In the genomic region with DNA sequence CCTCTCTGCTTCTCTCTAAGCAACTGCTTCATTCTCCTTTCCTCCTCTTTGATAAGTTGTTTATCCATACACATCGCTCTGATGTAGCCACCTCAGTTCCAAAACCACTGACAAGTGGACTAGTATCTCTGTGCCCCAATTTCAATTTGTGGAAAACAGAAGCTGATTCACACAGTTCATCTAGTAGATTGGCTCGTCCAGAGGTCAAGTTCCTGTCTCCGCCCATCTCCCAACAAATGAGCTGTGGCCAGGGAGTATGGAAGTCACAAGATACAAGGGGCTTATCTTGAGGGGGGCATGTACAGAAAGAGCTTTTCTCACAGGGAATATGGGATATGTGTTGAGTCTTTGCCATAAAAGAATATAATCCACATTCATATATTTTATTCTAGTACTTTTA, we compare ENCODE assay signal across 21 cellular contexts. TPM values are rescaled to one million over a fixed set of nuclear protein-coding genes. Genes with fewer than 3 reads are reported as not detected.
DNase-seq lines count a peak whose midpoint lies in the region; ATAC-seq, FAIRE-seq and TF ChIP-seq lines count a peak whose summit lies in the region.
"Had no signal": no experiment of that assay in that cellular context is flagged by ENCODE, and none has a peak within 500 bp of the region (broad histone marks: within the 10 kb centered on the region; RNA-seq: fewer than 3 reads in every experiment).

No MANE protein-coding gene starts in this region.

- H3K27ac Mint-ChIP-seq in T-helper 17 cell: peak overlapping the region; percentile 29
- H3K27ac Mint-ChIP-seq in CD8-positive, alpha-beta memory T cell: no peak overlapping the region
- H3K27ac Mint-ChIP-seq: CD14-positive monocyte; CD4-positive, alpha-beta memory T cell; CD4-positive, CD25-positive, alpha-beta regulatory T cell had no signal

- no peak for TF ChIP-seq EP300 in HepG2 (IDR thresholded peaks at IDR 0.05; ENCODE audit: low read depth in 2 of 2, low read length in 2 of 2)
- no peak for TF ChIP-seq EP300 in HepG2 (CRISPR knock-in tag; IDR thresholded peaks at IDR 0.05; ENCODE audit: borderline replicate concordance)

- no peak overlapping the region for H3K4me3 Mint-ChIP-seq in T-helper 17 cell
- no peak overlapping the region for H3K4me3 Mint-ChIP-seq in CD8-positive, alpha-beta memory T cell
- H3K4me3 Mint-ChIP-seq: CD14-positive monocyte; CD4-positive, alpha-beta memory T cell; CD4-positive, CD25-positive, alpha-beta regulatory T cell had no signal

- H3K27me3 Mint-ChIP-seq in T-helper 17 cell: no peaks in the 10 kb centered on the region
- peaks cover 0 to 4% of the 10 kb centered on the region in 2 donors for H3K27me3 Mint-ChIP-seq in CD8-positive, alpha-beta memory T cell
- H3K27me3 Mint-ChIP-seq: CD4-positive, alpha-beta memory T cell had no signal

- TF ChIP-seq POLR2A in HepG2 (IDR thresholded peaks at IDR 0.05; ENCODE audit: insufficient read depth in 1 of 2, low read depth in 2 of 2, low read length in 2 of 2) (no peak), right lobe of liver (IDR thresholded peaks at IDR 0.05) (no peak)

- POLR2A ChIA-PET in HepG2 (lab: Yijun Ruan, JAX): interaction anchor here (0.9 kb wide), 1 partner anchor 146 kb away, joined by 3 read pairs; no protein-coding TSS in a partner anchor
- POLR2A ChIA-PET in CD8-positive, alpha-beta memory T cell (lab: Charles Lee): no interaction called here

- intact Hi-C loops in HepG2 (cut with micrococcal nuclease; ENCODE audit: unreplicated experiment) (no loop called here), right lobe of liver (cut with DNase I) (no loop called here)

- WGBS in HepG2 (ENCODE audit: low lambda C conversion rate): 25% methylated on average over 3 of the region's 3 CpGs
- WGBS in right lobe of liver (ENCODE audit: insufficient coverage, low coverage, low lambda C conversion rate, missing lambda C conversion rate): 78% methylated on average over 3 of the region's 3 CpGs

- no peak overlapping the region for H3K9ac ChIP-seq in HepG2 (ENCODE audit: insufficient read depth, low read depth, low read length)
- H3K9ac ChIP-seq: BLaER1 had no signal

- BruUV-seq in HepG2 (replicated peaks; lab: Mats Ljungman, UMichigan): no TSS peak

- in situ Hi-C loops in HepG2 (cut with HindIII; ENCODE audit: extremely low pct_ligation_motif_present, low pct_unique_long_range_greater_than_20kb): no loop called here

- peak overlapping the region; percentile 38 for H3K4me2 ChIP-seq in HepG2 (ENCODE audit: low read depth, low read length)
- H3K4me2 ChIP-seq: BLaER1 had no signal

- H3K9me3 Mint-ChIP-seq in CD8-positive, alpha-beta memory T cell: no peaks in the 10 kb centered on the region

- DNase-seq in HepG2 (ENCODE audit: low spot score) (peak; percentile 35), right lobe of liver (no peak), T-helper 17 cell (no peak), middle frontal gyrus (ENCODE audit: extremely low spot score, low spot score) (no peak)
- DNase-seq in CD8-positive, alpha-beta memory T cell: no peak
- DNase-seq: 8988T; ACHN; BE2C; C1 segment of cervical spinal cord; Caco-2; Calu3; CD4-positive, alpha-beta memory T cell; CD4-positive, CD25-positive, alpha-beta regulatory T cell; DMS79 treated with DMSO at 0.1 percent for 48 hours; GF-D8 had no signal

- TF ChIP-seq CTCF in HepG2 (CRISPR knock-in tag; IDR thresholded peaks at IDR 0.05): no peak
- no peak for TF ChIP-seq CTCF in right lobe of liver (IDR thresholded peaks at IDR 0.05)

- peaks cover 2% of the 10 kb centered on the region for H3K36me3 Mint-ChIP-seq in T-helper 17 cell (ENCODE audit: low read depth)
- peaks cover 0 to 5% (median 0%) of the 10 kb centered on the region in 3 donors for H3K36me3 Mint-ChIP-seq in CD8-positive, alpha-beta memory T cell
- H3K36me3 Mint-ChIP-seq: CD14-positive monocyte; CD4-positive, alpha-beta memory T cell; CD4-positive, CD25-positive, alpha-beta regulatory T cell had no signal

- CTCF ChIA-PET in HepG2 (lab: Yijun Ruan, JAX; ENCODE audit: low intra/inter-chr PET ratio, low total read pairs): no interaction called here
- CTCF ChIA-PET in CD8-positive, alpha-beta memory T cell (lab: Charles Lee): no interaction called here

- no peaks in the 10 kb centered on the region for H3K4me1 Mint-ChIP-seq in T-helper 17 cell
- H3K4me1 Mint-ChIP-seq in CD8-positive, alpha-beta memory T cell: no peaks in the 10 kb centered on the region
- H3K4me1 Mint-ChIP-seq: CD4-positive, alpha-beta memory T cell; CD4-positive, CD25-positive, alpha-beta regulatory T cell had no signal

- no peak for FAIRE-seq in HepG2 (lab: Jason Lieb, UNC)
- FAIRE-seq: A204.1, D721Med, G401.6, GM12891 had no signal

- no peak for TF ChIP-seq RAD21 in HepG2 (CRISPR knock-in tag; IDR thresholded peaks at IDR 0.05)

- H2AFZ ChIP-seq in HepG2 (ENCODE audit: low read length): no peak overlapping the region

- H3K27me3 ChIP-seq in HepG2 (ENCODE audit: control insufficient read depth in 1 of 2, insufficient read depth in 2 of 2, low read length in 2 of 2) (no peaks in the 10 kb centered on the region), right lobe of liver (no peaks in the 10 kb centered on the region)
- H3K27me3 ChIP-seq in CD8-positive, alpha-beta memory T cell (ENCODE audit: insufficient read depth, low read length, poor library complexity, severe bottlenecking): no peaks in the 10 kb centered on the region
- H3K27me3 ChIP-seq: BE2C, BLaER1 had no signal

- no peaks in the 10 kb centered on the region for H3K36me3 ChIP-seq in HepG2 (replicated peaks in 1 of 2; ENCODE audit: control insufficient read depth in 1 of 2, insufficient read depth in 2 of 2, low read length in 2 of 2)
- no peaks in the 10 kb centered on the region for H3K36me3 ChIP-seq in right lobe of liver
- no peaks in the 10 kb centered on the region for H3K36me3 ChIP-seq in CD8-positive, alpha-beta memory T cell (ENCODE audit: insufficient read depth, low read length)
- H3K36me3 ChIP-seq: BE2C, BLaER1 had no signal

- ATAC-seq in HepG2: no peak
- no peak for ATAC-seq in right lobe of liver
- no peak for ATAC-seq in T-helper 17 cell

- no peaks in the 10 kb centered on the region for H4K20me1 ChIP-seq in HepG2 (ENCODE audit: insufficient read depth, low read length)
- H4K20me1 ChIP-seq: BLaER1 had no signal

- H3K4me3 ChIP-seq in HepG2 (replicated peaks in 1 of 3; ENCODE audit: insufficient read depth in 1 of 3, low read depth in 2 of 3, low read length in 3 of 3) (no peak overlapping the region), right lobe of liver (no peak overlapping the region)
- H3K4me3 ChIP-seq in CD8-positive, alpha-beta memory T cell (ENCODE audit: low read length): no peak overlapping the region
- H3K4me3 ChIP-seq: BLaER1 had no signal

- no peaks in the 10 kb centered on the region for H3K79me2 ChIP-seq in HepG2 (ENCODE audit: insufficient read depth, low read length)

- H3K27ac ChIP-seq in HepG2 (ENCODE audit: extremely low read length, insufficient read depth, low read length): no peak overlapping the region
- H3K27ac ChIP-seq in right lobe of liver: no peak overlapping the region
- H3K27ac ChIP-seq in CD8-positive, alpha-beta memory T cell (ENCODE audit: low read depth, low read length): no peak overlapping the region
- H3K27ac ChIP-seq: BLaER1 had no signal

- H3K9me3 ChIP-seq in HepG2 (ENCODE audit: low read length) (no peaks in the 10 kb centered on the region), right lobe of liver (no peaks in the 10 kb centered on the region), T-helper 17 cell (ENCODE audit: control insufficient read depth, low read length, poor library complexity, severe bottlenecking) (no peaks in the 10 kb centered on the region)
- H3K9me3 ChIP-seq in CD8-positive, alpha-beta memory T cell (ENCODE audit: low read length): no peaks in the 10 kb centered on the region
- H3K9me3 ChIP-seq: BE2C, BLaER1, Caco-2 had no signal

- H3K4me1 ChIP-seq in HepG2 (ENCODE audit: insufficient read depth, low read length) (peaks cover 31% of the 10 kb centered on the region), right lobe of liver (no peaks in the 10 kb centered on the region)
- no peaks in the 10 kb centered on the region for H3K4me1 ChIP-seq in CD8-positive, alpha-beta memory T cell (ENCODE audit: insufficient read depth, low read length)
- H3K4me1 ChIP-seq: BE2C, BLaER1 had no signal

RNA-seq across cellular contexts. Expression of a gene that starts 17.7 kb away (rescaled TPM):
- 2.5 and 2.8 TPM in 2 replicates for total RNA-seq in HepG2 (2016; rRNA removed; fragmentation: Illumina TruSeq; extraction: Trizol)
- total RNA-seq in HepG2 (2016; cell fraction: cytosol; rRNA removed; fragmentation: Illumina TruSeq; extraction: Trizol; ENCODE audit: low read depth): 2.8 and 3.9 TPM in 2 replicates
- 3.0 and 3.3 TPM in 2 replicates for total RNA-seq in HepG2 (2016; cell fraction: insoluble cytoplasmic fraction; rRNA removed; fragmentation: Illumina TruSeq; extraction: Trizol)
- 3.8 and 5.4 TPM in 2 replicates for total RNA-seq in HepG2 (2016; cell fraction: membrane; rRNA removed; fragmentation: Illumina TruSeq; extraction: Trizol)
- 3.1 and 6.8 TPM in 2 replicates for total RNA-seq in HepG2 (2016; cell fraction: nucleus; rRNA removed; fragmentation: Illumina TruSeq; extraction: Trizol)
- polyA plus RNA-seq in HepG2 (2011; rRNA removed): 2.5 and 3.5 TPM in 2 replicates
- 1.3 and 3.1 TPM in 2 replicates for polyA plus RNA-seq in HepG2 (2011; cell fraction: cytosol; rRNA removed)
- polyA plus RNA-seq in HepG2 (2011; cell fraction: nucleus; rRNA removed): 1.7 and 2.6 TPM in 2 replicates
- 1.1 and 2.4 TPM in 2 replicates for polyA plus RNA-seq in HepG2 (2012)
- 2.0 and 2.7 TPM in 2 replicates for polyA plus RNA-seq in HepG2 (2016; cell fraction: cytosol; fragmentation: Illumina TruSeq; extraction: Trizol; ENCODE audit: low read depth)
- 3.5 and 5.4 TPM in 2 replicates for polyA plus RNA-seq in HepG2 (2016; cell fraction: insoluble cytoplasmic fraction; fragmentation: Illumina TruSeq; extraction: Trizol; ENCODE audit: low read depth)
- polyA plus RNA-seq in HepG2 (2016; cell fraction: membrane; fragmentation: Illumina TruSeq; extraction: Trizol; ENCODE audit: low read depth): 4.4 and 4.9 TPM in 2 replicates
- 3.1 and 4.3 TPM in 2 replicates for polyA plus RNA-seq in HepG2 (2016; cell fraction: nucleus; fragmentation: Illumina TruSeq; extraction: Trizol; ENCODE audit: insufficient read depth, low read depth)
- 1.2 and 14.3 TPM in 2 replicates for polyA minus RNA-seq in HepG2 (2011; rRNA and poly(A)+ RNA removed; ENCODE audit: low replicate concordance)
- polyA minus RNA-seq in HepG2 (2011; cell fraction: cytosol; rRNA and poly(A)+ RNA removed): 1.5 and 2.1 TPM in 2 replicates
- 5.8 and 9.4 TPM in 2 replicates for polyA minus RNA-seq in HepG2 (2011; cell fraction: nucleus; rRNA and poly(A)+ RNA removed)
- total RNA-seq in right lobe of liver: 1 to 10 TPM; 1.0 to 2.8 (median 1.4) TPM
- total RNA-seq in T-helper 17 cell: 10 to 100 TPM; 16.5 to 16.6 TPM
- 10 to 100 TPM; 18.4 to 22.1 TPM for total RNA-seq in CD8-positive, alpha-beta memory T cell
- 13.1 TPM for polyA plus RNA-seq in CD8-positive, alpha-beta memory T cell
- polyA plus RNA-seq: CD14-positive monocyte had no signal
